1 cellular context compared by ENCODE assay signal in genomic region chr19:8890260-8890659, GRCh38.
TF ChIP-seq lines count a peak whose summit lies in the region.

No MANE protein-coding gene starts in this region.

TF ChIP-seq in HepG2, 621 proteins besides CTCF, POLR2A, EP300 and RAD21 (continued from another document):
- TF ChIP-seq DMTF1 (CRISPR knock-in tag; IDR thresholded peaks at IDR 0.05): no peak
- no peak for TF ChIP-seq AGO1 (IDR thresholded peaks at IDR 0.05; ENCODE audit: low read depth, low read length, poor library complexity, severe bottlenecking)
- TF ChIP-seq, protein P1, sequence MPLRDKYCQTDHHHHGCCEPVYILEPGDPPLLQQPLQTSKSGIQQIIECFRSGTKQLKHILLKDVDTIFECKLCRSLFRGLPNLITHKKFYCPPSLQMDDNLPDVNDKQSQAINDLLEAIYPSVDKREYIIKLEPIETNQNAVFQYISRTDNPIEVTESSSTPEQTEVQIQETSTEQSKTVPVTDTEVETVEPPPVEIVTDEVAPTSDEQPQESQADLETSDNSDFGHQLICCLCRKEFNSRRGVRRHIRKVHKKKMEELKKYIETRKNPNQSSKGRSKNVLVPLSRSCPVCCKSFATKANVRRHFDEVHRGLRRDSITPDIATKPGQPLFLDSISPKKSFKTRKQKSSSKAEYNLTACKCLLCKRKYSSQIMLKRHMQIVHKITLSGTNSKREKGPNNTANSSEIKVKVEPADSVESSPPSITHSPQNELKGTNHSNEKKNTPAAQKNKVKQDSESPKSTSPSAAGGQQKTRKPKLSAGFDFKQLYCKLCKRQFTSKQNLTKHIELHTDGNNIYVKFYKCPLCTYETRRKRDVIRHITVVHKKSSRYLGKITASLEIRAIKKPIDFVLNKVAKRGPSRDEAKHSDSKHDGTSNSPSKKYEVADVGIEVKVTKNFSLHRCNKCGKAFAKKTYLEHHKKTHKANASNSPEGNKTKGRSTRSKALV (CRISPR knock-in tag; IDR thresholded peaks at IDR 0.05): no peak
- peak; percentile 54 for TF ChIP-seq PHB2 (IDR thresholded peaks at IDR 0.05; ENCODE audit: partially characterized antibody)
- no peak for TF ChIP-seq DZIP1 (CRISPR knock-in tag; IDR thresholded peaks at IDR 0.05)
- no peak for TF ChIP-seq CCDC6 (CRISPR knock-in tag; IDR thresholded peaks at IDR 0.05)
- no peak for TF ChIP-seq ETV6 (CRISPR knock-in tag; conservative IDR thresholded peaks at IDR 0.05)
- TF ChIP-seq ZNF260 (CRISPR knock-in tag; IDR thresholded peaks at IDR 0.05; ENCODE audit: borderline replicate concordance, low read depth): no peak
- TF ChIP-seq PPARG (CRISPR knock-in tag; conservative IDR thresholded peaks at IDR 0.05): no peak
- TF ChIP-seq TERF1 (CRISPR knock-in tag; IDR thresholded peaks at IDR 0.05): no peak
- TF ChIP-seq NFIC (IDR thresholded peaks at IDR 0.05; ENCODE audit: low read length): no peak
- no peak for TF ChIP-seq RCOR2 (CRISPR knock-in tag; IDR thresholded peaks at IDR 0.05)
- TF ChIP-seq CREB1 (IDR thresholded peaks at IDR 0.05): peak; percentile 92
- TF ChIP-seq CREB1 (CRISPR knock-in tag; IDR thresholded peaks at IDR 0.05): no peak
- no peak for TF ChIP-seq MATR3 (CRISPR knock-in tag; IDR thresholded peaks at IDR 0.05)
- 0 out of 2 replicates have a peak, but pooled peaks have one; percentile 13 for TF ChIP-seq ATF7 (IDR thresholded peaks at IDR 0.05)
- no peak for TF ChIP-seq ATF7 (CRISPR knock-in tag; IDR thresholded peaks at IDR 0.05)
- no peak for TF ChIP-seq PHF8 (CRISPR knock-in tag; IDR thresholded peaks at IDR 0.05)
- no peak for TF ChIP-seq NFYB (CRISPR knock-in tag; IDR thresholded peaks at IDR 0.05)
- no peak for TF ChIP-seq ZNF274 (CRISPR knock-in tag; IDR thresholded peaks at IDR 0.05)
- TF ChIP-seq, protein P2, sequence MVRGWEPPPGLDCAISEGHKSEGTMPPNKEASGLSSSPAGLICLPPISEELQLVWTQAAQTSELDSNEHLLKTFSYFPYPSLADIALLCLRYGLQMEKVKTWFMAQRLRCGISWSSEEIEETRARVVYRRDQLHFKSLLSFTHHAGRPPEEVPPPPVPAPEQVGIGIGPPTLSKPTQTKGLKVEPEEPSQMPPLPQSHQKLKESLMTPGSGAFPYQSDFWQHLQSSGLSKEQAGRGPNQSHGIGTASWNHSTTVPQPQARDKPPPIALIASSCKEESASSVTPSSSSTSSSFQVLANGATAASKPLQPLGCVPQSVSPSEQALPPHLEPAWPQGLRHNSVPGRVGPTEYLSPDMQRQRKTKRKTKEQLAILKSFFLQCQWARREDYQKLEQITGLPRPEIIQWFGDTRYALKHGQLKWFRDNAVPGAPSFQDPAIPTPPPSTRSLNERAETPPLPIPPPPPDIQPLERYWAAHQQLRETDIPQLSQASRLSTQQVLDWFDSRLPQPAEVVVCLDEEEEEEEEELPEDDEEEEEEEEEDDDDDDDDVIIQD (CRISPR knock-in tag; IDR thresholded peaks at IDR 0.05; ENCODE audit: low read depth): no peak
- no peak for TF ChIP-seq HHEX (CRISPR knock-in tag; IDR thresholded peaks at IDR 0.05)
- TF ChIP-seq, protein P3, sequence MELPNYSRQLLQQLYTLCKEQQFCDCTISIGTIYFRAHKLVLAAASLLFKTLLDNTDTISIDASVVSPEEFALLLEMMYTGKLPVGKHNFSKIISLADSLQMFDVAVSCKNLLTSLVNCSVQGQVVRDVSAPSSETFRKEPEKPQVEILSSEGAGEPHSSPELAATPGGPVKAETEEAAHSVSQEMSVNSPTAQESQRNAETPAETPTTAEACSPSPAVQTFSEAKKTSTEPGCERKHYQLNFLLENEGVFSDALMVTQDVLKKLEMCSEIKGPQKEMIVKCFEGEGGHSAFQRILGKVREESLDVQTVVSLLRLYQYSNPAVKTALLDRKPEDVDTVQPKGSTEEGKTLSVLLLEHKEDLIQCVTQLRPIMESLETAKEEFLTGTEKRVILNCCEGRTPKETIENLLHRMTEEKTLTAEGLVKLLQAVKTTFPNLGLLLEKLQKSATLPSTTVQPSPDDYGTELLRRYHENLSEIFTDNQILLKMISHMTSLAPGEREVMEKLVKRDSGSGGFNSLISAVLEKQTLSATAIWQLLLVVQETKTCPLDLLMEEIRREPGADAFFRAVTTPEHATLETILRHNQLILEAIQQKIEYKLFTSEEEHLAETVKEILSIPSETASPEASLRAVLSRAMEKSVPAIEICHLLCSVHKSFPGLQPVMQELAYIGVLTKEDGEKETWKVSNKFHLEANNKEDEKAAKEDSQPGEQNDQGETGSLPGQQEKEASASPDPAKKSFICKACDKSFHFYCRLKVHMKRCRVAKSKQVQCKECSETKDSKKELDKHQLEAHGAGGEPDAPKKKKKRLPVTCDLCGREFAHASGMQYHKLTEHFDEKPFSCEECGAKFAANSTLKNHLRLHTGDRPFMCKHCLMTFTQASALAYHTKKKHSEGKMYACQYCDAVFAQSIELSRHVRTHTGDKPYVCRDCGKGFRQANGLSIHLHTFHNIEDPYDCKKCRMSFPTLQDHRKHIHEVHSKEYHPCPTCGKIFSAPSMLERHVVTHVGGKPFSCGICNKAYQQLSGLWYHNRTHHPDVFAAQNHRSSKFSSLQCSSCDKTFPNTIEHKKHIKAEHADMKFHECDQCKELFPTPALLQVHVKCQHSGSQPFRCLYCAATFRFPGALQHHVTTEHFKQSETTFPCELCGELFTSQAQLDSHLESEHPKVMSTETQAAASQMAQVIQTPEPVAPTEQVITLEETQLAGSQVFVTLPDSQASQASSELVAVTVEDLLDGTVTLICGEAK (IDR thresholded peaks at IDR 0.05): peak; percentile 6; the same call in 1 of the 2 replicates
- TF ChIP-seq, protein P3 (CRISPR knock-in tag; IDR thresholded peaks at IDR 0.05): no peak
- no peak for TF ChIP-seq ZNF839 (CRISPR knock-in tag; IDR thresholded peaks at IDR 0.05; ENCODE audit: borderline replicate concordance)
- no peak for TF ChIP-seq MTF1 (CRISPR knock-in tag; IDR thresholded peaks at IDR 0.05)
- TF ChIP-seq TBP (CRISPR knock-in tag; IDR thresholded peaks at IDR 0.05): no peak
- no peak for TF ChIP-seq IRF1 (CRISPR knock-in tag; IDR thresholded peaks at IDR 0.05; ENCODE audit: low read depth)
- no peak for TF ChIP-seq ZNF704 (CRISPR knock-in tag; IDR thresholded peaks at IDR 0.05; ENCODE audit: borderline replicate concordance)
- no peak for TF ChIP-seq ZFP1 (CRISPR knock-in tag; IDR thresholded peaks at IDR 0.05)
